ENCODE assay signal across 8 cellular contexts in genomic region chr11:65040520-65041205, GRCh38. TPM values are rescaled to one million over a fixed set of nuclear protein-coding genes. Genes with fewer than 3 reads are reported as not detected.
DNase-seq lines count a peak whose midpoint lies in the region; ATAC-seq and TF ChIP-seq lines count a peak whose summit lies in the region.

No MANE protein-coding gene starts in this region.

- peaks cover 14% of the 10 kb centered on the region for H4K20me1 ChIP-seq in Loucy (ENCODE audit: insufficient read depth, low read length, poor library complexity, severe bottlenecking)

- H3K9ac ChIP-seq in Loucy (ENCODE audit: low read depth, low read length, poor library complexity, severe bottlenecking): peak overlapping the region; percentile 81

- peak overlapping the region; percentile 82 for H3K4me3 ChIP-seq in H7 (ENCODE audit: insufficient read depth, low read depth, low read length)
- H3K4me3 ChIP-seq in Loucy (ENCODE audit: low read length, poor library complexity, severe bottlenecking): peak overlapping the region; percentile 82
- peak overlapping the region; percentile 73 for H3K4me3 ChIP-seq in RWPE2 (ENCODE audit: severe bottlenecking)
- H3K4me3 ChIP-seq in fibroblast of villous mesenchyme (ENCODE audit: low read depth, low read length): peak overlapping the region; percentile 75

- no peaks in the 10 kb centered on the region for H3K9me2 ChIP-seq in Loucy (replicated peaks; ENCODE audit: low read depth, low read length)

- peaks cover 22% of the 10 kb centered on the region for H3K4me1 Mint-ChIP-seq in nephron progenitor cell
- H3K4me1 Mint-ChIP-seq in stimulated activated naive CD8-positive, alpha-beta T cell treated with anti-CD3 and anti-CD28 coated beads, Interleukin-15, Interleukin-2, amounts not matched to agents 100 ng/mL and 50 ng/mL, for 24 hours (ENCODE audit: low read depth): peaks cover 12% of the 10 kb centered on the region

- H3K9me3 ChIP-seq in Loucy (ENCODE audit: insufficient read depth, low read depth, low read length) (no peaks in the 10 kb centered on the region), RWPE2 (ENCODE audit: severe bottlenecking) (no peaks in the 10 kb centered on the region)

- peak; percentile 97 for DNase-seq in ELR (ENCODE audit: low read depth)
- DNase-seq in H7: peak; percentile 98
- DNase-seq in RWPE2 (ENCODE audit: low spot score): peak; percentile 96
- DNase-seq in activated effector memory CD4-positive, alpha-beta T cell treated with Interleukin-2 at 50 U/mL for 16 hours: peak; percentile 85
- DNase-seq in fibroblast of villous mesenchyme (ENCODE audit: low read depth): peak; percentile 92
- DNase-seq in nephron progenitor cell: peak; percentile 86

- H3K36me3 Mint-ChIP-seq in nephron progenitor cell (ENCODE audit: low read depth): peaks cover 12% of the 10 kb centered on the region
- no peaks in the 10 kb centered on the region for H3K36me3 Mint-ChIP-seq in stimulated activated naive CD8-positive, alpha-beta T cell treated with anti-CD3 and anti-CD28 coated beads, Interleukin-15, Interleukin-2, amounts not matched to agents 100 ng/mL and 50 ng/mL, for 24 hours (ENCODE audit: low read depth)

- H3K4me2 ChIP-seq in Loucy (ENCODE audit: low read depth, low read length, poor library complexity, severe bottlenecking): peak overlapping the region; percentile 77

- H3K27ac Mint-ChIP-seq in nephron progenitor cell: peak overlapping the region; percentile 92
- H3K27ac Mint-ChIP-seq in stimulated activated naive CD8-positive, alpha-beta T cell treated with anti-CD3 and anti-CD28 coated beads, Interleukin-15, Interleukin-2, amounts not matched to agents 100 ng/mL and 50 ng/mL, for 24 hours: peak overlapping the region; percentile 90

- H3K36me3 ChIP-seq in H7 (replicated peaks; ENCODE audit: control insufficient read depth, insufficient read depth, low read length): peaks cover 7% of the 10 kb centered on the region
- H3K36me3 ChIP-seq in Loucy (ENCODE audit: insufficient read depth, low read length): no peaks in the 10 kb centered on the region; the same call in 1 of the 2 replicates
- H3K36me3 ChIP-seq in RWPE2 (ENCODE audit: low read depth): peaks cover 22% of the 10 kb centered on the region; the same call in 1 of the 2 replicates

- H3K9me3 Mint-ChIP-seq in nephron progenitor cell: no peaks in the 10 kb centered on the region
- no peaks in the 10 kb centered on the region for H3K9me3 Mint-ChIP-seq in stimulated activated naive CD8-positive, alpha-beta T cell treated with anti-CD3 and anti-CD28 coated beads, Interleukin-15, Interleukin-2, amounts not matched to agents 100 ng/mL and 50 ng/mL, for 24 hours

- H3K27me3 Mint-ChIP-seq in nephron progenitor cell (ENCODE audit: low read depth, poor library complexity): no peaks in the 10 kb centered on the region
- no peaks in the 10 kb centered on the region for H3K27me3 Mint-ChIP-seq in stimulated activated naive CD8-positive, alpha-beta T cell treated with anti-CD3 and anti-CD28 coated beads, Interleukin-15, Interleukin-2, amounts not matched to agents 100 ng/mL and 50 ng/mL, for 24 hours

- no peak for TF ChIP-seq CTCF in Loucy (conservative IDR thresholded peaks at IDR 0.05; ENCODE audit: low read length)
- no peak for TF ChIP-seq CTCF in RWPE2 (IDR thresholded peaks at IDR 0.05; ENCODE audit: poor library complexity, severe bottlenecking)
- no peak for TF ChIP-seq CTCF in fibroblast of villous mesenchyme (IDR thresholded peaks at IDR 0.05; ENCODE audit: insufficient read depth, low read depth, low read length)
- TF ChIP-seq CTCF in nephron progenitor cell (IDR thresholded peaks at IDR 0.05): no peak

- peak overlapping the region; percentile 68 for H3K27ac ChIP-seq in RWPE2 (ENCODE audit: poor library complexity, severe bottlenecking)

- peaks cover 39% of the 10 kb centered on the region for H3K79me2 ChIP-seq in Loucy (ENCODE audit: insufficient read depth, low read length)

- H3K4me1 ChIP-seq in Loucy (ENCODE audit: insufficient read depth, low read length, poor library complexity, severe bottlenecking): peaks cover 30% of the 10 kb centered on the region
- peaks cover 17% of the 10 kb centered on the region for H3K4me1 ChIP-seq in RWPE2 (ENCODE audit: insufficient read depth, poor library complexity, severe bottlenecking)

- no peaks in the 10 kb centered on the region for H3K27me3 ChIP-seq in H7 (ENCODE audit: control insufficient read depth, insufficient read depth, low read length)
- H3K27me3 ChIP-seq in Loucy (ENCODE audit: insufficient read depth, low read length, poor library complexity, severe bottlenecking): no peaks in the 10 kb centered on the region
- no peaks in the 10 kb centered on the region for H3K27me3 ChIP-seq in RWPE2 (ENCODE audit: insufficient read depth, poor library complexity, severe bottlenecking)

- H3F3A ChIP-seq in Loucy (ENCODE audit: low read depth): peaks cover 6% of the 10 kb centered on the region; the same call in 1 of the 2 replicates

- peak overlapping the region; percentile 87 for H3K4me3 Mint-ChIP-seq in nephron progenitor cell
- H3K4me3 Mint-ChIP-seq in stimulated activated naive CD8-positive, alpha-beta T cell treated with anti-CD3 and anti-CD28 coated beads, Interleukin-15, Interleukin-2, amounts not matched to agents 100 ng/mL and 50 ng/mL, for 24 hours: peak overlapping the region; percentile 88

- peak overlapping the region; percentile 82 for H2AFZ ChIP-seq in Loucy (ENCODE audit: low read length)

- ATAC-seq in RWPE2 (ENCODE audit: low read depth): peak; percentile 92

RNA-seq across cellular contexts. Expression of gene SAC3D1, which starts 0.3 kb away (rescaled TPM):
- 15.4 TPM in 2 replicates for total RNA-seq in H7 (2014; rRNA removed; shearing (Covaris generic))
- 10.4 and 13.5 TPM in 2 replicates for total RNA-seq in fibroblast of villous mesenchyme

RNA-seq across cellular contexts. Expression of gene SNX15, which starts 13.4 kb away (rescaled TPM):
- 11.8 and 12.7 TPM in 2 replicates for total RNA-seq in H7 (2014; rRNA removed; shearing (Covaris generic))
- total RNA-seq in fibroblast of villous mesenchyme: 12.5 and 14.5 TPM in 2 replicates

RNA-seq across cellular contexts. Expression of gene NAALADL1, which starts 17.7 kb away (rescaled TPM):
- 1.4 and 2.4 TPM in 2 replicates for total RNA-seq in H7 (2014; rRNA removed; shearing (Covaris generic))
- 23.7 and 27.4 TPM in 2 replicates for total RNA-seq in fibroblast of villous mesenchyme

RNA-seq across cellular contexts. Expression of gene ARL2, which starts 26.7 kb away (rescaled TPM):
- 219 and 221 TPM in 2 replicates for total RNA-seq in H7 (2014; rRNA removed; shearing (Covaris generic))
- 44.5 and 73.4 TPM in 2 replicates for total RNA-seq in fibroblast of villous mesenchyme

RNA-seq across cellular contexts. Expression of gene CDCA5, which starts 43.2 kb away (rescaled TPM):
- 83.8 and 88.7 TPM in 2 replicates for total RNA-seq in H7 (2014; rRNA removed; shearing (Covaris generic))
- 7.4 and 15.5 TPM in 2 replicates for total RNA-seq in fibroblast of villous mesenchyme

Comparison
In these comparisons a context has a peak if more than half of its experiments do, and no peak if none do; other contexts are left out.
1. Peak in every context shown above with its lines: DNase-seq, ATAC-seq, H3K4me3 ChIP-seq and H3K27ac ChIP-seq.